1 cellular context compared by ENCODE assay signal in the genomic region with DNA sequence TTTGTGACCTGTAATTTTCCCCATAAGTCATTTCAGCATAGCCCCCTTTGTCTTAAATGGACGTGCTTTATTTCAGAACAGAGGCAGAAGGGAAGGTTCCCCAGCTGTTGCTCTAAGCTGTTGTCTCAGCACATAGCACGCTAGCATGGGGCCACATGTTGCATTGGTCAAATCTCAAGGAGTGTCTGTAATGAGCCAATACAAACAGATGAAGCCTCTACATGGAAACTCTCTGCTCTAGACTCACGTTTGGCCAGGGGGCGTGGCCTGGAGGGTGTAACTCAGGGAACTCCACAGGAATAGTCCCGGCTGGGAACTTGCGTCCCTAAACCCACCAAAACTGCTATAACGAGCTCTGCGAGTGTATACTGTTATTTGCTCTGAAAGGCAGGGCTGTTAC.
TF ChIP-seq lines count a peak whose summit lies in the region.

No MANE protein-coding gene starts in this region.

TF ChIP-seq in SK-N-SH, 30 proteins besides CTCF, POLR2A, EP300 and RAD21 (continued from another document):
- TF ChIP-seq, protein P1, sequence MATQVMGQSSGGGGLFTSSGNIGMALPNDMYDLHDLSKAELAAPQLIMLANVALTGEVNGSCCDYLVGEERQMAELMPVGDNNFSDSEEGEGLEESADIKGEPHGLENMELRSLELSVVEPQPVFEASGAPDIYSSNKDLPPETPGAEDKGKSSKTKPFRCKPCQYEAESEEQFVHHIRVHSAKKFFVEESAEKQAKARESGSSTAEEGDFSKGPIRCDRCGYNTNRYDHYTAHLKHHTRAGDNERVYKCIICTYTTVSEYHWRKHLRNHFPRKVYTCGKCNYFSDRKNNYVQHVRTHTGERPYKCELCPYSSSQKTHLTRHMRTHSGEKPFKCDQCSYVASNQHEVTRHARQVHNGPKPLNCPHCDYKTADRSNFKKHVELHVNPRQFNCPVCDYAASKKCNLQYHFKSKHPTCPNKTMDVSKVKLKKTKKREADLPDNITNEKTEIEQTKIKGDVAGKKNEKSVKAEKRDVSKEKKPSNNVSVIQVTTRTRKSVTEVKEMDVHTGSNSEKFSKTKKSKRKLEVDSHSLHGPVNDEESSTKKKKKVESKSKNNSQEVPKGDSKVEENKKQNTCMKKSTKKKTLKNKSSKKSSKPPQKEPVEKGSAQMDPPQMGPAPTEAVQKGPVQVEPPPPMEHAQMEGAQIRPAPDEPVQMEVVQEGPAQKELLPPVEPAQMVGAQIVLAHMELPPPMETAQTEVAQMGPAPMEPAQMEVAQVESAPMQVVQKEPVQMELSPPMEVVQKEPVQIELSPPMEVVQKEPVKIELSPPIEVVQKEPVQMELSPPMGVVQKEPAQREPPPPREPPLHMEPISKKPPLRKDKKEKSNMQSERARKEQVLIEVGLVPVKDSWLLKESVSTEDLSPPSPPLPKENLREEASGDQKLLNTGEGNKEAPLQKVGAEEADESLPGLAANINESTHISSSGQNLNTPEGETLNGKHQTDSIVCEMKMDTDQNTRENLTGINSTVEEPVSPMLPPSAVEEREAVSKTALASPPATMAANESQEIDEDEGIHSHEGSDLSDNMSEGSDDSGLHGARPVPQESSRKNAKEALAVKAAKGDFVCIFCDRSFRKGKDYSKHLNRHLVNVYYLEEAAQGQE (IDR thresholded peaks at IDR 0.05; ENCODE audit: low read depth, low read length) = no peak
- TF ChIP-seq YY1 (IDR thresholded peaks at IDR 0.05; ENCODE audit: low read depth) = no peak
- TF ChIP-seq MEF2A (IDR thresholded peaks at IDR 0.05; ENCODE audit: borderline replicate concordance, low read depth) = no peak
- TF ChIP-seq, protein P2, sequence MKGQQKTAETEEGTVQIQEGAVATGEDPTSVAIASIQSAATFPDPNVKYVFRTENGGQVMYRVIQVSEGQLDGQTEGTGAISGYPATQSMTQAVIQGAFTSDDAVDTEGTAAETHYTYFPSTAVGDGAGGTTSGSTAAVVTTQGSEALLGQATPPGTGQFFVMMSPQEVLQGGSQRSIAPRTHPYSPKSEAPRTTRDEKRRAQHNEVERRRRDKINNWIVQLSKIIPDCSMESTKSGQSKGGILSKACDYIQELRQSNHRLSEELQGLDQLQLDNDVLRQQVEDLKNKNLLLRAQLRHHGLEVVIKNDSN (IDR thresholded peaks at IDR 0.05; ENCODE audit: borderline replicate concordance, low read depth) = no peak
